In genomic region chr20:57309544-57310115, GRCh38 we compare ENCODE assay signal across 21 cellular contexts. TPM values are rescaled to one million over a fixed set of nuclear protein-coding genes. Genes with fewer than 3 reads are reported as not detected.
DNase-seq lines count a peak whose midpoint lies in the region; ATAC-seq and TF ChIP-seq lines count a peak whose summit lies in the region.
"Had no signal": no experiment of that assay in that cellular context is flagged by ENCODE, and none has a peak within 500 bp of the region (broad histone marks: within the 10 kb centered on the region; RNA-seq: fewer than 3 reads in every experiment).

No MANE protein-coding gene starts in this region.

- H3K36me3 ChIP-seq in Caco-2 (ENCODE audit: control insufficient read depth, insufficient read depth, low read length) (no peaks in the 10 kb centered on the region), RWPE2 (ENCODE audit: low read depth) (no peaks in the 10 kb centered on the region), spleen (no peaks in the 10 kb centered on the region)
- H3K36me3 ChIP-seq: MG63 had no signal

- peak in 1 of 2 experiments; percentile 37 for DNase-seq in Caco-2
- DNase-seq in RWPE2 (ENCODE audit: low spot score): peak; percentile 68
- DNase-seq in medulla oblongata (ENCODE audit: extremely low spot score): peak; percentile 72
- peak; percentile 40 for DNase-seq in spleen
- no peak for DNase-seq in H4 (ENCODE audit: low spot score)
- DNase-seq: CD8-positive, alpha-beta memory T cell; DMS79; GOT3; Kasumi-1; MG63; NCI-H1048; NCI-H1436; NCI-H2029; NCI-H345; NCI-H524 treated with DMSO at 0.1 percent for 48 hours had no signal

- WGBS in spleen, 5 donors: 63 to 81% (median 71%) methylated on average over 7 to 9 of the region's 9 CpGs

- no peak for TF ChIP-seq POLR2A in spleen (IDR thresholded peaks at IDR 0.05)

- intact Hi-C loops in Caco-2 (cut with micrococcal nuclease; ENCODE audit: unreplicated experiment): no loop called here
- intact Hi-C loops in spleen (cut with DNase I; ENCODE audit: low total_unique reads): no loop called here

- POLR2A ChIA-PET in Caco-2 (lab: Charles Lee): interaction anchor here (0.9 kb wide), 1 partner anchor 17 kb away, joined by 4 read pairs; no protein-coding TSS in a partner anchor

- TF ChIP-seq CTCF in Caco-2 (IDR thresholded peaks at IDR 0.05; ENCODE audit: insufficient read depth in 1 of 2, low read depth in 1 of 2, low read length in 1 of 2, severe bottlenecking in 1 of 2, unreplicated experiment in 1 of 2): no peak
- TF ChIP-seq CTCF in RWPE2 (IDR thresholded peaks at IDR 0.05; ENCODE audit: poor library complexity, severe bottlenecking): no peak
- no peak for TF ChIP-seq CTCF in spleen (IDR thresholded peaks at IDR 0.05 in 8 of 11, conservative IDR thresholded peaks at IDR 0.05 in 3 of 11)

- H3K27ac ChIP-seq in RWPE2 (ENCODE audit: poor library complexity, severe bottlenecking) (no peak overlapping the region), spleen (no peak overlapping the region)
- H3K27ac ChIP-seq: PC-9, RWPE1 had no signal

- H3K4me1 Mint-ChIP-seq in Caco-2 (ENCODE audit: low read depth, unreplicated experiment): peaks cover 30% of the 10 kb centered on the region
- H3K4me1 Mint-ChIP-seq: CD8-positive, alpha-beta memory T cell; IgD-negative memory B cell had no signal

- H3K27me3 ChIP-seq in Caco-2 (replicated peaks; ENCODE audit: control insufficient read depth, insufficient read depth, low read length) (no peaks in the 10 kb centered on the region), RWPE2 (ENCODE audit: insufficient read depth, poor library complexity, severe bottlenecking) (peaks cover 88% of the 10 kb centered on the region), spleen (replicated peaks in 1 of 7) (peaks cover 0 to 62% (median 0%) of the 10 kb centered on the region in 7 donors)
- H3K27me3 ChIP-seq: MG63 had no signal

- H3K9me3 ChIP-seq in Caco-2: no peaks in the 10 kb centered on the region
- H3K9me3 ChIP-seq in RWPE2 (ENCODE audit: severe bottlenecking): no peaks in the 10 kb centered on the region
- H3K9me3 ChIP-seq in spleen: no peaks in the 10 kb centered on the region
- H3K9me3 ChIP-seq: MG63 had no signal

- ATAC-seq in RWPE2 (ENCODE audit: low read depth): no peak
- ATAC-seq in HG02623 (IDR thresholded peaks at IDR 0.05; ENCODE audit: unreplicated experiment): no peak
- ATAC-seq in HG03378 (IDR thresholded peaks at IDR 0.05; ENCODE audit: unreplicated experiment): no peak

- CTCF ChIA-PET in Caco-2 (lab: Charles Lee): interaction anchor here (0.6 to 2.2 kb wide), 7 partner anchors 8 to 493 kb away, joined by 3 to 11 read pairs (median 3); partner anchors contain the start of gene SPO11

- no peak overlapping the region for H3K4me3 ChIP-seq in Caco-2 (ENCODE audit: low read depth, low read length)
- no peak overlapping the region for H3K4me3 ChIP-seq in RWPE2 (ENCODE audit: severe bottlenecking)
- H3K4me3 ChIP-seq in spleen: no peak overlapping the region
- H3K4me3 ChIP-seq: MG63, PC-9 had no signal

- H3K9me3 Mint-ChIP-seq in Caco-2 (ENCODE audit: unreplicated experiment): no peaks in the 10 kb centered on the region
- H3K9me3 Mint-ChIP-seq: CD8-positive, alpha-beta memory T cell; IgD-negative memory B cell had no signal

- H3K36me3 Mint-ChIP-seq in Caco-2 (ENCODE audit: insufficient read depth, unreplicated experiment): no peaks in the 10 kb centered on the region
- H3K36me3 Mint-ChIP-seq: CD8-positive, alpha-beta memory T cell; IgD-negative memory B cell had no signal

- H3K4me1 ChIP-seq in Caco-2: peaks cover 66% of the 10 kb centered on the region
- H3K4me1 ChIP-seq in RWPE2 (ENCODE audit: insufficient read depth, poor library complexity, severe bottlenecking): no peaks in the 10 kb centered on the region
- H3K4me1 ChIP-seq in spleen: no peaks in the 10 kb centered on the region

- BruUV-seq in Caco-2 (replicated peaks; lab: Mats Ljungman, UMichigan): no TSS peak

- H3K4me3 Mint-ChIP-seq in Caco-2 (ENCODE audit: unreplicated experiment): no peak overlapping the region
- H3K4me3 Mint-ChIP-seq: CD8-positive, alpha-beta memory T cell; IgD-negative memory B cell had no signal

- no peaks in the 10 kb centered on the region for H3K27me3 Mint-ChIP-seq in Caco-2 (ENCODE audit: insufficient read depth, unreplicated experiment)

- H3K27ac Mint-ChIP-seq in Caco-2 (ENCODE audit: unreplicated experiment): peak overlapping the region; percentile 76
- H3K27ac Mint-ChIP-seq: CD8-positive, alpha-beta memory T cell; IgD-negative memory B cell had no signal

RNA-seq across cellular contexts. Expression of gene SPO11, which starts 20.0 kb away (rescaled TPM):
- total RNA-seq in Caco-2 (2022) (not detected in 2 replicates), spleen (not detected)
- not detected for polyA plus RNA-seq in spleen
- total RNA-seq in H4 (2014; rRNA removed; shearing (Covaris generic)): not detected in 2 replicates
- total RNA-seq: A673; CD8-positive, alpha-beta memory T cell; PC-9 had no signal
- polyA plus RNA-seq: CD8-positive, alpha-beta memory T cell; IgD-negative memory B cell had no signal

RNA-seq across cellular contexts. Expression of gene RAE1, which starts 41.4 kb away (rescaled TPM):
- total RNA-seq in Caco-2 (2022) (133 and 138 TPM in 2 replicates), spleen (10 to 100 TPM; 22.0 to 41.3 (median 24.2) TPM)
- 10 to 100 TPM; 16.2 to 20.2 (median 16.7) TPM for polyA plus RNA-seq in spleen
- 51.1 and 57.1 TPM in 2 replicates for total RNA-seq in H4 (2014; rRNA removed; shearing (Covaris generic))

RNA-seq across cellular contexts. Expression of gene BMP7, which starts 43.2 kb away (rescaled TPM):
- 266 and 317 TPM in 2 replicates for total RNA-seq in Caco-2 (2022)
- total RNA-seq in spleen: 1 to 10 TPM in 2 of 7 donors, under 1 TPM in 4, not detected in 1; 0.43 to 1.5 (median 0.95) TPM
- under 1 TPM; 0.26 to 0.58 (median 0.36) TPM for polyA plus RNA-seq in spleen
- total RNA-seq in H4 (2014; rRNA removed; shearing (Covaris generic)): 11.3 and 11.8 TPM in 2 replicates
- total RNA-seq: CD8-positive, alpha-beta memory T cell had no signal
- polyA plus RNA-seq: CD8-positive, alpha-beta memory T cell; IgD-negative memory B cell had no signal

Comparison
In these comparisons a context has a peak if more than half of its experiments do, and no peak if none do; other contexts are left out.
1. RNA of gene BMP7, which starts 43.2 kb away (total RNA-seq): 266 to 317 TPM in Caco-2; 11.3 to 11.8 TPM in H4 and 0.43 to 1.5 TPM in spleen; every median in the first group is over 10 times any median in the second.